ENCODE assay signal across 13 cellular contexts in the genomic region with DNA sequence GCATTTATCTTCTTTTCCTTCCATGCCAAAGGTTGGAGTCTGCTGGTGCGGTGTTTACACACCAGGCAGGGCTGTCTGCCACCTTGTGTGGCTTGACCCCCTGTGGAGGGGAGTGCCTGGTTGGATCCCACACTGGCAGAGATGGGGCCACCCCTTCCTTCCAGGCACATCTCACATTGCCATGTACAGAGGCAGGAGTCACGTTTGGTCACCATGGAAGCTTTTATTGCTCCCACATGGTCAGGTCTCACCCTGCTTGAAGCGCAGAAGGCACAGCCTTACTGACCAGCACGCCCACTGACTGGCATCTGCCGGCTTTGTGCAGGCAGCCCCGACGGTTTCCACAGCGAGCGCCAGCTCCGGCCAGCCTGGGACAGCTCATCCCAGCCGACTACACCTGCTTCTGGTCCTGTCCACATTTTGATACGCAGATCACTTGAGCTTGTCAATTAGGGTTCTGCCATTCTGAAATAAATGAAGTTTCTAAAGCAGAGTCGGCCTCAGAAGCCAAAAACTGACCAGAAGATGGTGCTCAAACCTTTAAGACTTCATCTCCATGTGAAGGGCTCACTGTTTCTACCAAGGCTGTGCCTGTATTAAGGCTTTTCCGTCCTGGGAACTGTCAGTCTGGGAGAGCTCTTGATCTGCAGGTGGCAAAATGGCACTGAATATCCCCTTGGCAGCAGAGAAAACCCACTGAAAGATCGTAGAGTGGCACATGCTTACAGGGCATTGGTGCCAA. TPM values are rescaled to one million over a fixed set of nuclear protein-coding genes. Genes with fewer than 3 reads are reported as not detected.
DNase-seq lines count a peak whose midpoint lies in the region; ATAC-seq and TF ChIP-seq lines count a peak whose summit lies in the region.
"Had no signal": no experiment of that assay in that cellular context is flagged by ENCODE, and none has a peak within 500 bp of the region (broad histone marks: within the 10 kb centered on the region; RNA-seq: fewer than 3 reads in every experiment).

No MANE protein-coding gene starts in this region.

- POLR2A ChIA-PET in SK-N-SH (lab: Yijun Ruan, JAX): interaction anchor here (0.6 to 1.1 kb wide), 3 partner anchors 55 to 867 kb away, joined by 3 read pairs; no protein-coding TSS in a partner anchor
- POLR2A ChIA-PET in PC-9 (lab: Charles Lee; ENCODE audit: unreplicated experiment): no interaction called here

- no peak overlapping the region for H3K27ac ChIP-seq in heart right ventricle
- H3K27ac ChIP-seq in right cardiac atrium (ENCODE audit: low read length): no peak overlapping the region
- peak overlapping the region in 1 of 2 experiments; percentile 76; a peak in 2 of 4 replicates for H3K27ac ChIP-seq in SK-N-SH (ENCODE audit: low read depth in 2 of 2, low read length in 1 of 2)
- H3K27ac ChIP-seq in uterus: no peak overlapping the region
- no peak overlapping the region for H3K27ac ChIP-seq in PC-9
- H3K27ac ChIP-seq: C4-2B had no signal

- no peak for TF ChIP-seq POLR2A in uterus (IDR thresholded peaks at IDR 0.05)

- H3K9me2 ChIP-seq in SK-N-SH (no peaks in the 10 kb centered on the region), PC-9 (ENCODE audit: insufficient read depth) (no peaks in the 10 kb centered on the region)

- WGBS in heart right ventricle, 2 donors: 85 to 87% methylated on average over 15 of the region's 15 CpGs
- WGBS in right cardiac atrium: 83% methylated on average over 15 of the region's 15 CpGs
- WGBS in SK-N-SH (ENCODE audit: low lambda C conversion rate): 90% methylated on average over 13 of the region's 15 CpGs

- no peaks in the 10 kb centered on the region for H3K9me3 ChIP-seq in heart right ventricle
- H3K9me3 ChIP-seq in right cardiac atrium (ENCODE audit: control insufficient read depth, low read length): no peaks in the 10 kb centered on the region
- no peaks in the 10 kb centered on the region for H3K9me3 ChIP-seq in SK-N-SH
- H3K9me3 ChIP-seq in uterus: no peaks in the 10 kb centered on the region
- no peaks in the 10 kb centered on the region for H3K9me3 ChIP-seq in T-helper 17 cell (ENCODE audit: control insufficient read depth, low read length, poor library complexity, severe bottlenecking)
- H3K9me3 ChIP-seq in PC-9 (ENCODE audit: insufficient read depth, low read depth): no peaks in the 10 kb centered on the region

- no peak overlapping the region for H3K4me3 ChIP-seq in heart right ventricle
- no peak overlapping the region for H3K4me3 ChIP-seq in right cardiac atrium (ENCODE audit: low read length)
- H3K4me3 ChIP-seq in SK-N-SH (ENCODE audit: low read depth in 2 of 2, low read length in 1 of 2): no peak overlapping the region; a peak in 1 of 4 replicates
- H3K4me3 ChIP-seq in uterus: no peak overlapping the region
- no peak overlapping the region for H3K4me3 ChIP-seq in PC-9

- TF ChIP-seq RAD21 in SK-N-SH (IDR thresholded peaks at IDR 0.05; ENCODE audit: low read length): peak; percentile 83

- no peak overlapping the region for H3K27ac Mint-ChIP-seq in T-helper 17 cell

- H2AFZ ChIP-seq in SK-N-SH (ENCODE audit: low read depth) (no peak overlapping the region), PC-9 (no peak overlapping the region)

- no peak; a peak in 1 of 4 replicates for TF ChIP-seq EP300 in SK-N-SH (IDR thresholded peaks at IDR 0.05; ENCODE audit: borderline replicate concordance in 1 of 2, low read depth in 1 of 2, low read length in 1 of 2)

- H3K4me1 ChIP-seq in heart right ventricle (peaks cover 3 to 23% (median 18%) of the 10 kb centered on the region in 9 donors), right cardiac atrium (ENCODE audit: control insufficient read depth, insufficient read depth, low read length) (peaks cover 10% of the 10 kb centered on the region), SK-N-SH (ENCODE audit: control insufficient read depth in 1 of 2, insufficient read depth in 2 of 2, low read depth in 1 of 2, low read length in 1 of 2) (peaks cover 0 to 35% of the 10 kb centered on the region in 2 experiments; a peak in 1 of 4 replicates), uterus (peaks cover 9 to 19% of the 10 kb centered on the region in 2 donors), PC-9 (replicated peaks; ENCODE audit: insufficient read depth) (no peaks in the 10 kb centered on the region)

- H3K27me3 ChIP-seq in heart right ventricle: no peaks in the 10 kb centered on the region
- no peaks in the 10 kb centered on the region for H3K27me3 ChIP-seq in right cardiac atrium (ENCODE audit: control insufficient read depth, insufficient read depth)
- H3K27me3 ChIP-seq in SK-N-SH (ENCODE audit: insufficient read depth): no peaks in the 10 kb centered on the region
- no peaks in the 10 kb centered on the region for H3K27me3 ChIP-seq in uterus
- no peaks in the 10 kb centered on the region for H3K27me3 ChIP-seq in PC-9 (ENCODE audit: insufficient read depth, low read depth)

- CTCF ChIA-PET in SK-N-SH (lab: Yijun Ruan, JAX) (interaction anchor here (0.6 to 11.7 kb wide), 78 partner anchors 11 to 422 kb away, joined by 3 to 289 read pairs (median 6); a partner anchor contains a TSS), PC-9 (lab: Charles Lee) (no interaction called here)

- peak in 5 of 9 donors; percentile 24 to 35 (median 29) for TF ChIP-seq CTCF in heart right ventricle (IDR thresholded peaks at IDR 0.05)
- peak; percentile 27 for TF ChIP-seq CTCF in SK-N-SH (IDR thresholded peaks at IDR 0.05)
- peak; percentile 27 to 39 (median 33) for TF ChIP-seq CTCF in uterus (IDR thresholded peaks at IDR 0.05)
- no peak for TF ChIP-seq CTCF in PC-9 (conservative IDR thresholded peaks at IDR 0.05)

- H3K79me2 ChIP-seq in SK-N-SH (ENCODE audit: insufficient read depth) (no peaks in the 10 kb centered on the region), PC-9 (ENCODE audit: low read depth) (no peaks in the 10 kb centered on the region)

- BruUV-seq in PC-9 (replicated peaks; lab: Mats Ljungman, UMichigan): no TSS peak

- H4K20me1 ChIP-seq in SK-N-SH (ENCODE audit: insufficient read depth) (no peaks in the 10 kb centered on the region), PC-9 (ENCODE audit: insufficient read depth) (no peaks in the 10 kb centered on the region)

- ATAC-seq in heart right ventricle (no peak), right cardiac atrium (no peak), left lobe of liver (no peak), T-helper 17 cell (no peak)

- H3F3A ChIP-seq in SK-N-SH (replicated peaks; ENCODE audit: insufficient read depth) (no peaks in the 10 kb centered on the region), PC-9 (ENCODE audit: insufficient read depth, low read depth) (no peaks in the 10 kb centered on the region)

- H3K36me3 ChIP-seq in heart right ventricle (peaks cover 0 to 63% (median 30%) of the 10 kb centered on the region in 9 donors), SK-N-SH (replicated peaks in 1 of 2; ENCODE audit: control insufficient read depth in 1 of 2, insufficient read depth in 2 of 2, low read length in 1 of 2) (peaks cover 0 to 48% of the 10 kb centered on the region in 2 experiments), uterus (no peaks in the 10 kb centered on the region), PC-9 (ENCODE audit: low read depth) (no peaks in the 10 kb centered on the region)

- no peaks in the 10 kb centered on the region for H3K27me3 Mint-ChIP-seq in T-helper 17 cell

- H3K36me3 Mint-ChIP-seq in T-helper 17 cell (ENCODE audit: low read depth): peaks cover 8% of the 10 kb centered on the region

- intact Hi-C loops in heart right ventricle (cut with DNase I) (loop anchor here in 4 of 10 donors (5.0 to 10.0 kb wide), 3 partner anchors 93 to 115 kb away; a partner anchor contains a TSS), right cardiac atrium (cut with DNase I) (loop anchor here in 2 of 4 donors (10.0 kb wide), 1 partner anchor 117 kb away; a partner anchor contains a TSS), uterus (cut with DNase I; ENCODE audit: low total_unique reads) (no loop called here), PC-9 (cut with micrococcal nuclease; ENCODE audit: unreplicated experiment) (no loop called here)

- no peak overlapping the region for H3K4me2 ChIP-seq in SK-N-SH
- no peak overlapping the region for H3K4me2 ChIP-seq in PC-9

- no peak overlapping the region for H3K9ac ChIP-seq in SK-N-SH

- no peak for DNase-seq in heart right ventricle
- DNase-seq in right cardiac atrium: no peak
- peak; percentile 71 for DNase-seq in SK-N-SH
- peak; percentile 14 for DNase-seq in iPS DF 4.7 (ENCODE audit: extremely low read depth, low spot score)
- DNase-seq in uterus: no peak
- no peak for DNase-seq in left lobe of liver (ENCODE audit: low spot score)
- DNase-seq in T-helper 17 cell: no peak
- DNase-seq in PC-9: no peak
- DNase-seq: effector CD8-positive, alpha-beta T cell; islet precursor cell; RPMI8226 had no signal

- H3K4me3 Mint-ChIP-seq in T-helper 17 cell: no peak overlapping the region

- peaks cover 2% of the 10 kb centered on the region for H3K4me1 Mint-ChIP-seq in T-helper 17 cell

TF ChIP-seq in SK-N-SH, 30 proteins besides CTCF, POLR2A, EP300 and RAD21:
- TF ChIP-seq MXI1 (IDR thresholded peaks at IDR 0.05; ENCODE audit: low read depth, low read length): peak; percentile 77; the same call in 1 of the 2 replicates
- TF ChIP-seq SMC3 (IDR thresholded peaks at IDR 0.05; ENCODE audit: low read depth, low read length): peak; percentile 63; the same call in 1 of the 2 replicates
- TF ChIP-seq JUND (IDR thresholded peaks at IDR 0.05): no peak
TF ChIP-seq in SK-N-SH: peak in this region for 2.

RNA-seq across cellular contexts. Expression of a gene that starts 35.6 kb away (rescaled TPM):
- total RNA-seq in heart right ventricle: under 1 TPM in 1 of 10 donors, not detected in 9; 0.30 TPM
- polyA plus RNA-seq in heart right ventricle: under 1 TPM in 1 of 2 donors, not detected in 1; 0.12 TPM
- not detected for total RNA-seq in right cardiac atrium
- polyA plus RNA-seq in right cardiac atrium: not detected
- polyA plus RNA-seq in SK-N-SH (2012; rRNA removed): 0.02 and 0.18 TPM in 2 replicates
- 0.08 and 0.17 TPM in 2 replicates for polyA plus RNA-seq in SK-N-SH (2012; cell fraction: cytosol; rRNA removed)
- 0.13 and 0.38 TPM in 2 replicates for polyA plus RNA-seq in SK-N-SH (2012; cell fraction: nucleus; rRNA removed)
- under 1 TPM in 1 of 4 donors, not detected in 3; 0.07 TPM for total RNA-seq in uterus
- not detected for total RNA-seq in left lobe of liver
- total RNA-seq in T-helper 17 cell: not detected
- total RNA-seq in PC-9 (2021): not detected in 2 replicates
- total RNA-seq: LHCN-M2 had no signal

Comparison
In these comparisons a context has a peak if more than half of its experiments do, and no peak if none do; other contexts are left out.
1. DNase-seq: peak in SK-N-SH (single experiment) and iPS DF 4.7 (single experiment); none in heart right ventricle (0 of 2), right cardiac atrium (0 of 3), uterus (0 of 2), left lobe of liver (single experiment), T-helper 17 cell (0 of 3) and PC-9 (0 of 2).